ENCODE assay signal across 8 cellular contexts in genomic region chr7:66193146-66193725, GRCh38.
"Had no signal": no experiment of that assay in that cellular context is flagged by ENCODE, and none has a peak within 500 bp of the region (broad histone marks: within the 10 kb centered on the region; RNA-seq: fewer than 3 reads in every experiment).

No MANE protein-coding gene starts in this region.

- ATAC-seq: GM23338 had no signal

- H3K9me3 Mint-ChIP-seq: GM23338, HFFc6 had no signal

- H2AFZ ChIP-seq: GM23338 had no signal

- H3K4me3 Mint-ChIP-seq: GM23338, H9, HFFc6 had no signal

- H3K4me2 ChIP-seq: GM23338, KMS-11 had no signal

- H3K4me3 ChIP-seq: GM23338 had no signal

- H3K27ac Mint-ChIP-seq: GM23338, H9, HFFc6 had no signal

- DNase-seq: H9, HCEC 1CT, HFFc6, IMR-90, KBM-7 had no signal

- H3K27ac ChIP-seq: HL-60, KMS-11 had no signal

- H3K9ac ChIP-seq: KMS-11 had no signal
